In the genomic region with DNA sequence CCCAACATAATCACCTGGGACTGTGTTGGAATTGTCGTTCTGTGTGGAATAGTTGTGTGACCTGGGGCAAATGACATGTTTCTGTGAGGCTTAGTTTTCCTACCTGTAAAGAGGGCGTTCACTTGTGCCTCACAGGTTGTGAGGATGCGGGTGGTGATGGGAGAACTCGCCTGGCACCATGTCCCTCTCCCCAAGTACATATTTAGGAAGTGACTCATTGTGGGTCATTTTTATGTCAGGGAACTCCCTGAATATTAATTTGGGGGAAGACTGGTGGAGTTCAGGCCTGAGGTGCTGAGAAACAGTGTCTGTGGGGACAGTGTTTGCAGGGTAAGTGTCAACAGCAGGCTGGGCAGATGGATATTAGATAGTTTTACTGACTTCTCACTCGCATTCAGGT, we compare ENCODE assay signal across 11 cellular contexts.
DNase-seq lines count a peak whose midpoint lies in the region; ATAC-seq lines count a peak whose summit lies in the region.
"Had no signal": no experiment of that assay in that cellular context is flagged by ENCODE, and none has a peak within 500 bp of the region (broad histone marks: within the 10 kb centered on the region; RNA-seq: fewer than 3 reads in every experiment).

No MANE protein-coding gene starts in this region.

- H2BK12ac ChIP-seq in mesenchymal stem cell (ENCODE audit: low read length in 2 of 2): no peak overlapping the region

- H3K9me3 Mint-ChIP-seq in activated CD4-positive, alpha-beta T cell treated with anti-CD3 and anti-CD28 coated beads for 36 hours (ENCODE audit: low read depth): no peaks in the 10 kb centered on the region
- H3K9me3 Mint-ChIP-seq in central memory CD8-positive, alpha-beta T cell: no peaks in the 10 kb centered on the region

- CTCF ChIA-PET in activated CD4-positive, alpha-beta T cell treated with anti-CD3 and anti-CD28 coated beads for 36 hours (lab: Charles Lee): no interaction called here

- no peak overlapping the region for H3K4ac ChIP-seq in mesenchymal stem cell (ENCODE audit: low read depth in 1 of 2, low read length in 2 of 2)

- peaks cover 20% of the 10 kb centered on the region for H3K36me3 Mint-ChIP-seq in activated CD4-positive, alpha-beta T cell treated with anti-CD3 and anti-CD28 coated beads for 36 hours (ENCODE audit: low read depth)
- H3K36me3 Mint-ChIP-seq in central memory CD8-positive, alpha-beta T cell (ENCODE audit: insufficient read depth): peaks cover 18% of the 10 kb centered on the region

- no peak overlapping the region for H3K27ac Mint-ChIP-seq in activated CD4-positive, alpha-beta T cell treated with anti-CD3 and anti-CD28 coated beads for 36 hours
- H3K27ac Mint-ChIP-seq in central memory CD8-positive, alpha-beta T cell (ENCODE audit: low read depth): peak overlapping the region; percentile 1

- no peak overlapping the region for H3K23ac ChIP-seq in mesenchymal stem cell (ENCODE audit: low read length in 2 of 2)

- H2BK120ac ChIP-seq in mesenchymal stem cell (ENCODE audit: low read depth, low read length): no peak overlapping the region

- H3K4me1 ChIP-seq in mesenchymal stem cell (ENCODE audit: control insufficient read depth, insufficient read depth, low read depth, low read length): peaks cover 3% of the 10 kb centered on the region

- H3K14ac ChIP-seq in mesenchymal stem cell (ENCODE audit: low read length in 2 of 2): no peak overlapping the region

- H3K9ac ChIP-seq in mesenchymal stem cell (ENCODE audit: low read length): no peak overlapping the region

- H3K4me1 Mint-ChIP-seq in activated CD4-positive, alpha-beta T cell treated with anti-CD3 and anti-CD28 coated beads for 36 hours: peaks cover 35% of the 10 kb centered on the region
- peaks cover 29% of the 10 kb centered on the region for H3K4me1 Mint-ChIP-seq in central memory CD8-positive, alpha-beta T cell

- POLR2A ChIA-PET in activated CD4-positive, alpha-beta T cell treated with anti-CD3 and anti-CD28 coated beads for 36 hours (lab: Charles Lee): no interaction called here

- 80% methylated on average over 3 of the region's 5 CpGs for WGBS in mesenchymal stem cell

- H3K27ac ChIP-seq in mesenchymal stem cell (ENCODE audit: low read length, poor library complexity, severe bottlenecking): no peak overlapping the region

- ATAC-seq in activated CD4-positive, alpha-beta T cell treated with anti-CD3 and anti-CD28 coated beads for 36 hours: peak; percentile 36
- peak; percentile 47 for ATAC-seq in HG03442 (IDR thresholded peaks at IDR 0.05; ENCODE audit: unreplicated experiment)
- ATAC-seq in central memory CD8-positive, alpha-beta T cell (replicated peaks; ENCODE audit: extremely low read depth, poor library complexity, severe bottlenecking): no peak
- ATAC-seq in GM21526 (IDR thresholded peaks at IDR 0.05; ENCODE audit: low FRiP score, unreplicated experiment): no peak
- ATAC-seq: K562 had no signal

- H3K18ac ChIP-seq in mesenchymal stem cell (ENCODE audit: low read depth in 1 of 2, low read length in 2 of 2): no peak overlapping the region

- H3K79me1 ChIP-seq in mesenchymal stem cell (replicated peaks; ENCODE audit: low read length, poor library complexity, severe bottlenecking): peaks cover 7% of the 10 kb centered on the region

- no peak overlapping the region for H4K91ac ChIP-seq in mesenchymal stem cell (ENCODE audit: low read length)

- H3K9me3 ChIP-seq in mesenchymal stem cell (ENCODE audit: control insufficient read depth, low read length): no peaks in the 10 kb centered on the region

- H3K4me3 ChIP-seq in mesenchymal stem cell (ENCODE audit: insufficient read depth in 1 of 2, low read depth in 1 of 2, low read length in 2 of 2): no peak overlapping the region
- H3K4me3 ChIP-seq: K562 had no signal

- no peak overlapping the region for H2AK5ac ChIP-seq in mesenchymal stem cell (ENCODE audit: low read length, severe bottlenecking)

- no peak overlapping the region for H2BK15ac ChIP-seq in mesenchymal stem cell (ENCODE audit: low read depth, poor library complexity, severe bottlenecking)

- no peak overlapping the region for H2BK5ac ChIP-seq in mesenchymal stem cell (ENCODE audit: low read depth, low read length, poor library complexity, severe bottlenecking)

- no peak overlapping the region for H4K8ac ChIP-seq in mesenchymal stem cell (ENCODE audit: low read length)

- no peak overlapping the region for H3K4me3 Mint-ChIP-seq in activated CD4-positive, alpha-beta T cell treated with anti-CD3 and anti-CD28 coated beads for 36 hours
- H3K4me3 Mint-ChIP-seq in central memory CD8-positive, alpha-beta T cell: no peak overlapping the region

- peaks cover 0 to 3% of the 10 kb centered on the region in 2 experiments for H3K36me3 ChIP-seq in mesenchymal stem cell (ENCODE audit: control insufficient read depth in 1 of 2, insufficient read depth in 2 of 2, low read depth in 1 of 2, low read length in 2 of 2)

- DNase-seq in activated CD4-positive, alpha-beta T cell treated with anti-CD3 and anti-CD28 coated beads for 36 hours: no peak
- DNase-seq in activated CD4-positive, alpha-beta T cell treated with anti-CD3 and anti-CD28 coated beads, Interleukin-2, amount 50 U/mL, for 1 hour: no peak
- DNase-seq in central memory CD8-positive, alpha-beta T cell (ENCODE audit: low spot score in 2 of 2): no peak
- DNase-seq in renal cortical epithelial cell (ENCODE audit: low read depth): peak; percentile 64
- no peak for DNase-seq in occipital lobe (lab: John Stamatoyannopoulos, UW)
- DNase-seq in mesenchymal stem cell: no peak
- DNase-seq: amygdala, T-helper 9 cell had no signal

- H2AFZ ChIP-seq in mesenchymal stem cell (ENCODE audit: low read depth, low read length): no peak overlapping the region

- H3K4me2 ChIP-seq in mesenchymal stem cell (ENCODE audit: low read length, poor library complexity, severe bottlenecking): no peak overlapping the region

- intact Hi-C loops in activated CD4-positive, alpha-beta T cell treated with anti-CD3 and anti-CD28 coated beads for 36 hours (cut with DNase I, micrococcal nuclease): loop anchor here in 1 of 2 experiments (10.0 kb wide), 1 partner anchor 632 kb away; no protein-coding TSS in a partner anchor

- H3K27me3 Mint-ChIP-seq in activated CD4-positive, alpha-beta T cell treated with anti-CD3 and anti-CD28 coated beads for 36 hours: no peaks in the 10 kb centered on the region
- no peaks in the 10 kb centered on the region for H3K27me3 Mint-ChIP-seq in central memory CD8-positive, alpha-beta T cell

- no peaks in the 10 kb centered on the region for H3K27me3 ChIP-seq in mesenchymal stem cell (ENCODE audit: control insufficient read depth in 1 of 2, insufficient read depth in 1 of 2, low read length in 2 of 2)

Comparison
In these comparisons a context has a peak if more than half of its experiments do, and no peak if none do; other contexts are left out.
1. ATAC-seq: peak in activated CD4-positive, alpha-beta T cell treated with anti-CD3 and anti-CD28 coated beads for 36 hours (single experiment) and HG03442 (single experiment); none in central memory CD8-positive, alpha-beta T cell (single experiment) and GM21526 (single experiment).